Comparison of ENCODE assay signal across 1 cellular context in genomic region chr3:32713181-32713580, GRCh38.
TF ChIP-seq lines count a peak whose summit lies in the region.

No MANE protein-coding gene starts in this region.

TF ChIP-seq in WTC11, 78 proteins besides CTCF, POLR2A, EP300 and RAD21 (continued from another document):
- TF ChIP-seq NR1H2 (CRISPR knock-in tag; IDR thresholded peaks at IDR 0.05) (no peak), TCF7 (CRISPR knock-in tag; IDR thresholded peaks at IDR 0.05; ENCODE audit: low read depth) (no peak), ATF1 (CRISPR knock-in tag; IDR thresholded peaks at IDR 0.05) (no peak), ZNF219 (CRISPR knock-in tag; IDR thresholded peaks at IDR 0.05; ENCODE audit: borderline replicate concordance) (no peak), PRDM15 (CRISPR knock-in tag; IDR thresholded peaks at IDR 0.05) (no peak), FOXJ3 (CRISPR knock-in tag; IDR thresholded peaks at IDR 0.05; ENCODE audit: borderline replicate concordance) (no peak), EMX1 (CRISPR knock-in tag; IDR thresholded peaks at IDR 0.05) (no peak), NFE2L1 (CRISPR knock-in tag; IDR thresholded peaks at IDR 0.05) (no peak)
